1 cellular context compared by ENCODE assay signal in genomic region chr20:63255911-63256704, GRCh38.
TF ChIP-seq lines count a peak whose summit lies in the region.

No MANE protein-coding gene starts in this region.

TF ChIP-seq in IMR-90, 13 proteins besides CTCF, POLR2A, EP300 and RAD21:
- no peak for TF ChIP-seq RFX5 (IDR thresholded peaks at IDR 0.05; ENCODE audit: low read depth, low read length)
- no peak for TF ChIP-seq USF2 (IDR thresholded peaks at IDR 0.05; ENCODE audit: low read depth, low read length)
- TF ChIP-seq ELK1 (IDR thresholded peaks at IDR 0.05; ENCODE audit: borderline replicate concordance, low read depth, low read length): no peak
- TF ChIP-seq CHD1 (IDR thresholded peaks at IDR 0.05; ENCODE audit: low read depth, low read length): no peak
- TF ChIP-seq MAZ (IDR thresholded peaks at IDR 0.05; ENCODE audit: borderline replicate concordance, low read depth, low read length): no peak
- TF ChIP-seq NFE2L2 (IDR thresholded peaks at IDR 0.05; ENCODE audit: low read depth, low read length): no peak
- no peak for TF ChIP-seq RCOR1 (IDR thresholded peaks at IDR 0.05; ENCODE audit: insufficient replicate concordance, low read length)
- no peak for TF ChIP-seq FOS (IDR thresholded peaks at IDR 0.05; ENCODE audit: low read depth, low read length)
- no peak for TF ChIP-seq BHLHE40 (IDR thresholded peaks at IDR 0.05; ENCODE audit: low read depth, low read length)
- TF ChIP-seq MXI1 (IDR thresholded peaks at IDR 0.05; ENCODE audit: borderline replicate concordance, low read depth, low read length): no peak
- TF ChIP-seq CEBPB (IDR thresholded peaks at IDR 0.05; ENCODE audit: low read depth, low read length): no peak
- no peak for TF ChIP-seq SMC3 (IDR thresholded peaks at IDR 0.05; ENCODE audit: low read depth, low read length)
